ENCODE assay signal across 15 cellular contexts in genomic region chr2:60888853-60889252, GRCh38. TPM values are rescaled to one million over a fixed set of nuclear protein-coding genes. Genes with fewer than 3 reads are reported as not detected.
DNase-seq lines count a peak whose midpoint lies in the region; ATAC-seq, FAIRE-seq and TF ChIP-seq lines count a peak whose summit lies in the region.
"Had no signal": no experiment of that assay in that cellular context is flagged by ENCODE, and none has a peak within 500 bp of the region (broad histone marks: within the 10 kb centered on the region; RNA-seq: fewer than 3 reads in every experiment).

No MANE protein-coding gene starts in this region.

- DNase-seq in A549 (ENCODE audit: low read depth in 1 of 2, low spot score in 1 of 2) (no peak), CD1c-positive myeloid dendritic cell (ENCODE audit: extremely low spot score) (peak; percentile 56), RCC 7860 (ENCODE audit: low spot score) (peak; percentile 2), fibroblast of gingiva (ENCODE audit: low read depth) (peak; percentile 4), D721Med (ENCODE audit: insufficient read length, low spot score) (no peak), C1 segment of cervical spinal cord (lab: John Stamatoyannopoulos, UW) (no peak)
- DNase-seq: DMS153, left ventricle myocardium inferior, NCI-H1048, NCI-H2081 treated with DMSO at 0.1 percent for 48 hours, NCI-H526 treated with DMSO at 0.1 percent for 48 hours, SJCRH30, testis had no signal

- H3K9me3 ChIP-seq in A549, result no peaks in the 10 kb centered on the region
- H3K9me3 ChIP-seq: left ventricle myocardium inferior, SJCRH30, testis had no signal

- CTCF ChIA-PET in A549 (lab: Yijun Ruan, JAX), result no interaction called here

- no peak overlapping the region for H3K4me3 ChIP-seq in A549
- H3K4me3 ChIP-seq: left ventricle myocardium inferior, SJCRH30, testis had no signal

- ATAC-seq in A549 (no peak), GM21825 (IDR thresholded peaks at IDR 0.05; ENCODE audit: unreplicated experiment) (no peak)

- no peak for TF ChIP-seq POLR2A in A549 (IDR thresholded peaks at IDR 0.05; ENCODE audit: low read length)

- H3K27ac ChIP-seq in A549, result no peak overlapping the region
- H3K27ac ChIP-seq: left ventricle myocardium inferior, SJCRH30, testis had no signal

- POLR2A ChIA-PET in A549 (lab: Yijun Ruan, JAX), result no interaction called here

- H3K4me2 ChIP-seq in A549, result no peak overlapping the region

- TF ChIP-seq CTCF in A549 (IDR thresholded peaks at IDR 0.05) (no peak), D721Med (IDR thresholded peaks at IDR 0.05; ENCODE audit: insufficient read depth, missing control alignments) (no peak)

- TF ChIP-seq RAD21 in A549 (conservative IDR thresholded peaks at IDR 0.05 in 1 of 2, IDR thresholded peaks at IDR 0.05 in 1 of 2), result no peak

- WGBS in A549 (ENCODE audit: missing lambda C conversion rate), result 95% methylated on average over 2 of the region's 2 CpGs

- FAIRE-seq in A549 (lab: Jason Lieb, UNC) (no peak), RCC 7860 (lab: Jason Lieb, UNC) (no peak), D721Med (lab: Jason Lieb, UNC) (no peak)
- FAIRE-seq: H1 had no signal

- H3K4me1 ChIP-seq in A549, result peaks cover 40% of the 10 kb centered on the region
- H3K4me1 ChIP-seq: SJCRH30 had no signal

- TF ChIP-seq EP300 in A549 (IDR thresholded peaks at IDR 0.05), result no peak

TF ChIP-seq in A549, 52 proteins besides CTCF, POLR2A, EP300 and RAD21:
- peak; percentile 50 for TF ChIP-seq MAFK (IDR thresholded peaks at IDR 0.05; ENCODE audit: partially characterized antibody)
- TF ChIP-seq TP53 (CRISPR knock-in tag; IDR thresholded peaks at IDR 0.05), result no peak

RNA-seq across cellular contexts. Expression of gene REL, which starts 7.5 kb away (rescaled TPM):
- polyA plus RNA-seq in A549 (2011; rRNA removed) (9.3 and 11.3 TPM in 2 replicates), A549 (2017; fragmentation: RNase III; extraction: RNeasy Plus Mini Kit Qiagen cat#74134 plus additional on column Dnase treatment) (2.3 to 2.8 TPM (median 2.4 TPM) in 3 replicates)
- polyA plus RNA-seq in A549 (2012; cell fraction: cytosol; rRNA removed), result 1.4 and 1.8 TPM in 2 replicates
- polyA plus RNA-seq in A549 (2012; cell fraction: nucleus; rRNA removed), result 1.4 and 2.3 TPM in 2 replicates
- polyA minus RNA-seq in A549 (2011; rRNA and poly(A)+ RNA removed), result 14.0 and 15.1 TPM in 2 replicates

Comparison
In these comparisons a context has a peak if more than half of its experiments do, and no peak if none do; other contexts are left out.
1. DNase-seq: peak in CD1c-positive myeloid dendritic cell (single experiment), RCC 7860 (single experiment) and fibroblast of gingiva (single experiment); none in A549 (0 of 2), D721Med (single experiment) and C1 segment of cervical spinal cord (0 of 14).